28 cellular contexts compared by ENCODE assay signal in genomic region chr11:125244166-125244565, GRCh38.
"Had no signal": no experiment of that assay in that cellular context is flagged by ENCODE, and none has a peak within 500 bp of the region (broad histone marks: within the 10 kb centered on the region; RNA-seq: fewer than 3 reads in every experiment).

No MANE protein-coding gene starts in this region.

- ATAC-seq: naive thymus-derived CD4-positive, alpha-beta T cell; natural killer cell; right cardiac atrium; stimulated activated memory B cell treated with anti-CD40 and anti-IgM and Interleukin-4, amounts not matched to agents 10 μg/mL and 1 μg/mL and 100 μg/mL, for 72 hours; stimulated activated naive CD8-positive, alpha-beta T cell treated with anti-CD3 and anti-CD28 coated beads, Interleukin-15, amount 100 ng/mL, for 72 hours; stimulated activated naive CD8-positive, alpha-beta T cell treated with anti-CD3 and anti-CD28 coated beads, Interleukin-15, Interleukin-2, amounts not matched to agents 100 U/mL and 50 U/mL, for 24 hours had no signal

- H2AFZ ChIP-seq: parathyroid adenoma had no signal

- H3K4me1 ChIP-seq: parathyroid adenoma, prostate gland, right lobe of liver, sigmoid colon, suprapubic skin, testis, transverse colon, vagina had no signal

- H3K4me3 ChIP-seq: ovary, prostate gland, right lobe of liver, sigmoid colon, suprapubic skin, testis, tibial artery, transverse colon, vagina had no signal

- H3K9me3 Mint-ChIP-seq: natural killer cell; nephron; stimulated activated naive CD8-positive, alpha-beta T cell treated with anti-CD3 and anti-CD28 coated beads, Interleukin-15, amount 100 ng/mL, for 72 hours; type B pancreatic cell had no signal

- H3K36me3 Mint-ChIP-seq: naive thymus-derived CD4-positive, alpha-beta T cell; natural killer cell; stimulated activated memory B cell treated with anti-CD40 and anti-IgM and Interleukin-4, amounts not matched to agents 10 μg/mL and 1 μg/mL and 100 μg/mL, for 72 hours; type B pancreatic cell had no signal

- H3K27me3 ChIP-seq: ovary, right lobe of liver, sigmoid colon, suprapubic skin, testis, tibial artery, transverse colon, vagina had no signal

- H3K79me2 ChIP-seq: parathyroid adenoma had no signal

- H3K27ac ChIP-seq: ovary, parathyroid adenoma, prostate gland, right lobe of liver, sigmoid colon, suprapubic skin, testis, tibial artery, transverse colon, vagina had no signal

- DNase-seq: naive thymus-derived CD4-positive, alpha-beta T cell; natural killer cell; occipital lobe; retina; right cardiac atrium; right lobe of liver; sigmoid colon; small intestine; stimulated activated CD4-positive, alpha-beta T cell treated with anti-CD3 and anti-CD28 coated beads, Interleukin-12 subunit alpha, Interleukin-12 subunit beta, amount 100 ng/mL, for 4 hours; stimulated activated CD4-positive, alpha-beta T cell treated with anti-CD3 and anti-CD28 coated beads, Interleukin-1b, Interleukin-23, amount 100 ng/mL, for 48 hours; stimulated activated CD4-positive, alpha-beta T cell treated with anti-CD3 and anti-CD28 coated beads, Interleukin-4, amount 100 ng/mL, for 1 hour; stimulated activated CD4-positive, alpha-beta T cell treated with anti-CD3 and anti-CD28 coated beads, Interleukin-4, amount 100 ng/mL, for 4 hours; stimulated activated CD8-positive, alpha-beta memory T cell treated with anti-CD3 and anti-CD28 coated beads, Interleukin-4, amount 100 ng/mL, for 48 hours; stimulated activated naive CD4-positive, alpha-beta T cell; stimulated activated naive CD8-positive, alpha-beta T cell treated with anti-CD3 and anti-CD28 coated beads, Interleukin-15, amount 100 ng/mL, for 72 hours; stimulated activated naive CD8-positive, alpha-beta T cell treated with anti-CD3 and anti-CD28 coated beads, Interleukin-15, Interleukin-2, amounts not matched to agents 100 U/mL and 50 U/mL, for 24 hours; substantia nigra; testis; transverse colon had no signal

- H3K27ac Mint-ChIP-seq: naive thymus-derived CD4-positive, alpha-beta T cell; natural killer cell; nephron; stimulated activated memory B cell treated with anti-CD40 and anti-IgM and Interleukin-4, amounts not matched to agents 10 μg/mL and 1 μg/mL and 100 μg/mL, for 72 hours; stimulated activated naive CD8-positive, alpha-beta T cell treated with anti-CD3 and anti-CD28 coated beads, Interleukin-15, amount 100 ng/mL, for 72 hours; type B pancreatic cell had no signal

- H3K4me3 Mint-ChIP-seq: naive thymus-derived CD4-positive, alpha-beta T cell; natural killer cell; nephron; stimulated activated memory B cell treated with anti-CD40 and anti-IgM and Interleukin-4, amounts not matched to agents 10 μg/mL and 1 μg/mL and 100 μg/mL, for 72 hours; stimulated activated naive CD8-positive, alpha-beta T cell treated with anti-CD3 and anti-CD28 coated beads, Interleukin-15, amount 100 ng/mL, for 72 hours; type B pancreatic cell had no signal

- H3K36me3 ChIP-seq: ovary, prostate gland, right lobe of liver, sigmoid colon, suprapubic skin, tibial artery, transverse colon, vagina had no signal

- H3K4me1 Mint-ChIP-seq: naive thymus-derived CD4-positive, alpha-beta T cell; natural killer cell; stimulated activated memory B cell treated with anti-CD40 and anti-IgM and Interleukin-4, amounts not matched to agents 10 μg/mL and 1 μg/mL and 100 μg/mL, for 72 hours; stimulated activated naive CD8-positive, alpha-beta T cell treated with anti-CD3 and anti-CD28 coated beads, Interleukin-15, amount 100 ng/mL, for 72 hours had no signal

- H3K9me3 ChIP-seq: ovary, prostate gland, right lobe of liver, sigmoid colon, suprapubic skin, testis, tibial artery, transverse colon, vagina had no signal

- H3K9ac ChIP-seq: parathyroid adenoma had no signal
